ENCODE assay signal across 8 cellular contexts in the genomic region with DNA sequence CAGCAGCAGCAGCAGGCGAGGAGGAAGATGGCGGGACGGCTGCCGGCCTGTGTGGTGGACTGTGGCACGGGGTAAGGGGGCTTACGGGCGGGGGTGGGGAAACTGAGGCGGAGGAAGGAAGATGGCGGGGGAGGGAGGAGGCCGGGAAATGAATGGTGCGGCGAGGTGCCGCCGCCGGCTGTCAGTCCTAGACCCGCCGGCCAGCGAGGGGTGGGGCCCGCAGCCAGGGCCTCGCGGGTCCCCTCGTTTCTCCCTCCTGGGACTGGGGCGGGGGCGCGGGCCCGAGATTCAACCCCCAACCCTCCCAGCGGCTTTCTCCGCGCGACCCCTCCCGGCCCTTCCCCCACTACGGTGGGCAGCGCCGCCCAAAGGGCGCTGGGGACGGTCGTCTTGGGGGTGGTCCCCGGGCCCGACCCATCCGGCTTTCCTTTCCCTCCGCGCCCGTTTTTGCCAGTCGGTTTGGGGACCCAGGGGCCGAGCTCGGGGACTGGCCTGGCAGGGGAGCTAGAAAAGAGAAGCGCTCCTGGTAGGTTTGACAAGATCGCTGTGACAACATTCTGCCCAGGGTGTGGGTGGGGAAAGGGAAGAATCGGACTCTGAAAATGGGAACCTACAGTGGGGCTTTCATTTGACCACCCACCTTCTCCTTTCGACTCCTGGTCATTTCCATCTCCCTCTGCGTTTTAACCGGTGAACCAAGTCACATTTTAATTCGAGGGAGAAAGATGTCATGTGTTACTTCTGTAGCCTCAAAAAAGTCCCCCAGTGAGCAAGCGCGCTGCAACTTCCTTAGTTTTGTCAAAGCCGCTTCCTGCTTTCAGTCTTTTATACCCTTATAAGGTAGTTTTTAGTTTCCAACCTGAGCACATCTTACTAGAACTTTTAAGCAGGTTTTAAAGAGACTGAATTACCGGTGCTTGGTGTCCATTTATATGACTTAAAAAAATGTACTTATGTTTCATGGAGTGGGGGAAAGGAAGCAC. TPM values are rescaled to one million over a fixed set of nuclear protein-coding genes. Genes with fewer than 3 reads are reported as not detected.
DNase-seq lines count a peak whose midpoint lies in the region; ATAC-seq lines count a peak whose summit lies in the region.

No MANE protein-coding gene starts in this region.

- CTCF ChIA-PET in activated CD4-positive, alpha-beta memory T cell treated with anti-CD3 and anti-CD28 coated beads for 36 hours (lab: Charles Lee): interaction anchor here (0.6 to 3.7 kb wide), 3 partner anchors 13 to 134 kb away, joined by 3 to 28 read pairs (median 4); a partner anchor contains a TSS

- H3K27ac ChIP-seq in ectodermal cell (ENCODE audit: insufficient read depth, low read depth, low read length, poor library complexity, severe bottlenecking): peak overlapping the region; percentile 100

- peaks cover 49% of the 10 kb centered on the region for H3K36me3 Mint-ChIP-seq in activated CD4-positive, alpha-beta memory T cell treated with anti-CD3 and anti-CD28 coated beads for 36 hours

- DNase-seq in NCI-H2081 (lab: John Stamatoyannopoulos, UW): peak; percentile 32 to 56
- DNase-seq in NCI-H2081 treated with DMSO at 0.1 percent for 48 hours (lab: John Stamatoyannopoulos, UW): no peak
- DNase-seq in NCI-H2171 (lab: John Stamatoyannopoulos, UW): peak; percentile 27
- DNase-seq in activated CD4-positive, alpha-beta memory T cell treated with anti-CD3 and anti-CD28 coated beads for 36 hours: peak; percentile 88
- peak; percentile 85 for DNase-seq in lung microvascular endothelial cell (ENCODE audit: low read depth in 2 of 2)
- DNase-seq in stimulated activated CD8-positive, alpha-beta memory T cell treated with anti-CD3 and anti-CD28 coated beads, Interleukin-12 subunit alpha, Interleukin-12 subunit beta, amount 100 ng/mL, for 24 hours (ENCODE audit: extremely low read depth): peak; percentile 47

- H3K4me1 Mint-ChIP-seq in activated CD4-positive, alpha-beta memory T cell treated with anti-CD3 and anti-CD28 coated beads for 36 hours (ENCODE audit: low read depth): peaks cover 70% of the 10 kb centered on the region

- no peaks in the 10 kb centered on the region for H3K27me3 ChIP-seq in ectodermal cell (ENCODE audit: control insufficient read depth, insufficient read depth, low read length, poor library complexity, severe bottlenecking)

- no peaks in the 10 kb centered on the region for H3K9me3 ChIP-seq in ectodermal cell (ENCODE audit: control insufficient read depth, low read length)

- H3K27me3 Mint-ChIP-seq in activated CD4-positive, alpha-beta memory T cell treated with anti-CD3 and anti-CD28 coated beads for 36 hours: no peaks in the 10 kb centered on the region

- 0% methylated on average over 57 of the region's 57 CpGs for WGBS in ectodermal cell, 2 experiments

- peak; percentile 28 for ATAC-seq in HG02852 (IDR thresholded peaks at IDR 0.05; ENCODE audit: unreplicated experiment)

- H3K4me3 Mint-ChIP-seq in activated CD4-positive, alpha-beta memory T cell treated with anti-CD3 and anti-CD28 coated beads for 36 hours: peak overlapping the region; percentile 89

- no peaks in the 10 kb centered on the region for H3K9me3 Mint-ChIP-seq in activated CD4-positive, alpha-beta memory T cell treated with anti-CD3 and anti-CD28 coated beads for 36 hours

- H3K4me1 ChIP-seq in ectodermal cell (ENCODE audit: control insufficient read depth, insufficient read depth, low read length): peaks cover 10% of the 10 kb centered on the region

- H3K36me3 ChIP-seq in ectodermal cell (ENCODE audit: control insufficient read depth, insufficient read depth, low read length): no peaks in the 10 kb centered on the region

- H3K4me3 ChIP-seq in ectodermal cell (ENCODE audit: insufficient read depth, low read depth, low read length): peak overlapping the region; percentile 63

- intact Hi-C loops in activated CD4-positive, alpha-beta memory T cell treated with anti-CD3 and anti-CD28 coated beads for 36 hours (cut with micrococcal nuclease): loop anchor here (1.0 to 2.0 kb wide), 3 partner anchors 32 to 197 kb away; a partner anchor contains a TSS

- POLR2A ChIA-PET in activated CD4-positive, alpha-beta memory T cell treated with anti-CD3 and anti-CD28 coated beads for 36 hours (lab: Charles Lee): interaction anchor here (0.6 to 6.5 kb wide), 5 partner anchors 13 to 154 kb away, joined by 3 to 55 read pairs (median 3); a partner anchor contains a TSS

- peak overlapping the region; percentile 94 for H3K27ac Mint-ChIP-seq in activated CD4-positive, alpha-beta memory T cell treated with anti-CD3 and anti-CD28 coated beads for 36 hours

RNA-seq across cellular contexts. Expression of a gene that starts 0.7 kb away (rescaled TPM):
- total RNA-seq in activated CD4-positive, alpha-beta memory T cell treated with anti-CD3 and anti-CD28 coated beads for 36 hours: 100 to 1,000 TPM; 653 to 668 TPM
- 123 TPM for polyA plus RNA-seq in ectodermal cell (2013, experiment 1 of 4)
- polyA plus RNA-seq in ectodermal cell (2013, experiment 2 of 4): 129 TPM
- polyA plus RNA-seq in ectodermal cell (2013, experiment 3 of 4): 75.9 TPM
- polyA plus RNA-seq in ectodermal cell (2013, experiment 4 of 4): 84.9 TPM
- total RNA-seq in lung microvascular endothelial cell: 60.5 and 63.6 TPM in 2 replicates

Comparison
In these comparisons a context has a peak if more than half of its experiments do, and no peak if none do; other contexts are left out.
1. RNA of a gene that starts 0.7 kb away (total RNA-seq): 653 to 668 TPM in activated CD4-positive, alpha-beta memory T cell treated with anti-CD3 and anti-CD28 coated beads for 36 hours; 60.5 to 63.6 TPM in lung microvascular endothelial cell; every median in the first group is over 10 times any median in the second.